In the genomic region with DNA sequence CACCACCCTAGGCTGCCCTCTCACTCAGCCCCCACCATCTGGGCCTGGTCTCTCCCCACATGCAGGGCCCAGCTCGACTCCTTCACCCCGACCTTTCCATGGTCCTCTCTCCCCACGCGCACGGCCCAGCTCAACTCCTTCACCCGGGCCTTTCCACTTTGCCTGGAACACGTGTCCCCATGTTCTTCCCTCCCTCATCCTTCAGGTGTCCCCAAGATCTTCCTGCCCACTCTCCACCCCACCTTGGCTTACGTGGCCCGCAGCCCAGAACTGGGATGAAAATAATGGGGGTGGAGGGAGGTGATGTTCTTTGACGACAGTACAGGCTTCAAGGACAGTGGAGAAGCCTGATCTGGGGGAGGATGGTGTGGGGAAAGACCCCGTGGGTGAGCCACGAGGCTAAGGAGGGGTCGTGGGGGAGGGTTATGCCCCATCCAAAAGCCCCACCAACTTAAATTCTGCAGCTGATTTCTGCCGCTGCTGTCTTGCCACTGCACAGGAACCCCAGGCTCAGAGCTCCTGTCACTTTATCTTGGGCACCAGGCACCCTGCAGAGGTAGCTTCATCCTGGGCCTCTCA, we compare ENCODE assay signal across 10 cellular contexts. TPM values are rescaled to one million over a fixed set of nuclear protein-coding genes. Genes with fewer than 3 reads are reported as not detected.
DNase-seq lines count a peak whose midpoint lies in the region; ATAC-seq and TF ChIP-seq lines count a peak whose summit lies in the region.
"Had no signal": no experiment of that assay in that cellular context is flagged by ENCODE, and none has a peak within 500 bp of the region (broad histone marks: within the 10 kb centered on the region; RNA-seq: fewer than 3 reads in every experiment).

No MANE protein-coding gene starts in this region.

- peak overlapping the region; percentile 81 for H3K27ac ChIP-seq in HL-60 (replicated peaks)

- DNase-seq in Caco-2, result no peak
- DNase-seq in HL-60 (ENCODE audit: low read depth in 1 of 2, low spot score in 1 of 2), result no peak
- no peak for DNase-seq in activated naive CD8-positive, alpha-beta T cell treated with anti-CD3 and anti-CD28 coated beads, Interleukin-2, amount 10 ng/mL, durations not matched to agents 7 days and 5 days
- DNase-seq in neural crest cell (ENCODE audit: low read depth, low spot score), result no peak
- no peak for DNase-seq in DMS153 (lab: John Stamatoyannopoulos, UW)
- no peak for DNase-seq in NCI-H69 (lab: John Stamatoyannopoulos, UW)
- DNase-seq: DMS 273 treated with DMSO at 0.1 percent for 48 hours, NCI-H446 treated with DMSO at 0.1 percent for 48 hours had no signal

- POLR2A ChIA-PET in Caco-2 (lab: Charles Lee), result interaction anchor here (0.6 to 1.4 kb wide), 3 partner anchors 18 to 105 kb away, joined by 3 to 7 read pairs (median 4); no protein-coding TSS in a partner anchor
- POLR2A ChIA-PET in activated naive CD8-positive, alpha-beta T cell treated with anti-CD3 and anti-CD28 coated beads, Interleukin-2, amount 10 ng/mL, durations not matched to agents 7 days and 5 days (lab: Charles Lee), result interaction anchor here (0.7 to 5.7 kb wide), 16 partner anchors 10 to 327 kb away, joined by 3 to 94 read pairs (median 6); a partner anchor contains a TSS

- H3K4me3 ChIP-seq in Caco-2 (ENCODE audit: low read depth, low read length) (no peak overlapping the region), HL-60 (replicated peaks; ENCODE audit: insufficient read depth, low read length) (no peak overlapping the region)

- intact Hi-C loops in Caco-2 (cut with micrococcal nuclease; ENCODE audit: unreplicated experiment), result no loop called here

- CTCF ChIA-PET in Caco-2 (lab: Charles Lee), result no interaction called here

- peak overlapping the region; percentile 87 for H3K27ac Mint-ChIP-seq in Caco-2 (ENCODE audit: unreplicated experiment)
- H3K27ac Mint-ChIP-seq in activated naive CD8-positive, alpha-beta T cell treated with anti-CD3 and anti-CD28 coated beads, Interleukin-2, amount 10 ng/mL, durations not matched to agents 7 days and 5 days, result peak overlapping the region; percentile 98
- peak overlapping the region; percentile 83 for H3K27ac Mint-ChIP-seq in neural crest cell (ENCODE audit: unreplicated experiment)

- H3K9me3 Mint-ChIP-seq in Caco-2 (ENCODE audit: unreplicated experiment) (no peaks in the 10 kb centered on the region), neural crest cell (no peaks in the 10 kb centered on the region)
- H3K9me3 Mint-ChIP-seq in activated naive CD8-positive, alpha-beta T cell treated with anti-CD3 and anti-CD28 coated beads, Interleukin-2, amount 10 ng/mL, durations not matched to agents 7 days and 5 days, result no peaks in the 10 kb centered on the region

- H3K4me1 ChIP-seq in Caco-2, result peaks cover 51% of the 10 kb centered on the region

- H3K36me3 ChIP-seq in Caco-2 (ENCODE audit: control insufficient read depth, insufficient read depth, low read length), result no peaks in the 10 kb centered on the region

- H3K9me3 ChIP-seq in Caco-2, result no peaks in the 10 kb centered on the region

- H3K4me1 Mint-ChIP-seq in Caco-2 (ENCODE audit: low read depth, unreplicated experiment) (peaks cover 48% of the 10 kb centered on the region), neural crest cell (peaks cover 48% of the 10 kb centered on the region)
- H3K4me1 Mint-ChIP-seq in activated naive CD8-positive, alpha-beta T cell treated with anti-CD3 and anti-CD28 coated beads, Interleukin-2, amount 10 ng/mL, durations not matched to agents 7 days and 5 days, result peaks cover 75% of the 10 kb centered on the region

- H3K27me3 Mint-ChIP-seq in Caco-2 (ENCODE audit: insufficient read depth, unreplicated experiment) (no peaks in the 10 kb centered on the region), neural crest cell (ENCODE audit: low read depth) (no peaks in the 10 kb centered on the region)
- H3K27me3 Mint-ChIP-seq in activated naive CD8-positive, alpha-beta T cell treated with anti-CD3 and anti-CD28 coated beads, Interleukin-2, amount 10 ng/mL, durations not matched to agents 7 days and 5 days, result no peaks in the 10 kb centered on the region

- H3K27me3 ChIP-seq in Caco-2 (replicated peaks; ENCODE audit: control insufficient read depth, insufficient read depth, low read length) (no peaks in the 10 kb centered on the region), HL-60 (ENCODE audit: insufficient read depth, poor library complexity, severe bottlenecking) (no peaks in the 10 kb centered on the region)

- BruUV-seq in Caco-2 (replicated peaks; lab: Mats Ljungman, UMichigan), result TSS peak; percentile 99

- peaks cover 13% of the 10 kb centered on the region for H3K36me3 Mint-ChIP-seq in Caco-2 (ENCODE audit: insufficient read depth, unreplicated experiment)
- peaks cover 43% of the 10 kb centered on the region for H3K36me3 Mint-ChIP-seq in activated naive CD8-positive, alpha-beta T cell treated with anti-CD3 and anti-CD28 coated beads, Interleukin-2, amount 10 ng/mL, durations not matched to agents 7 days and 5 days
- H3K36me3 Mint-ChIP-seq in neural crest cell (ENCODE audit: low read depth), result no peaks in the 10 kb centered on the region

- H3K4me3 Mint-ChIP-seq in Caco-2 (ENCODE audit: unreplicated experiment) (no peak overlapping the region), neural crest cell (no peak overlapping the region)
- H3K4me3 Mint-ChIP-seq in activated naive CD8-positive, alpha-beta T cell treated with anti-CD3 and anti-CD28 coated beads, Interleukin-2, amount 10 ng/mL, durations not matched to agents 7 days and 5 days, result peak overlapping the region; percentile 77

- no peak for TF ChIP-seq CTCF in Caco-2 (IDR thresholded peaks at IDR 0.05; ENCODE audit: insufficient read depth in 1 of 2, low read depth in 1 of 2, low read length in 1 of 2, severe bottlenecking in 1 of 2, unreplicated experiment in 1 of 2)
- TF ChIP-seq CTCF in HL-60 (IDR thresholded peaks at IDR 0.05; ENCODE audit: insufficient read depth, low read length), result no peak
- TF ChIP-seq CTCF in neural crest cell (conservative IDR thresholded peaks at IDR 0.05), result no peak

- ATAC-seq in activated naive CD8-positive, alpha-beta T cell treated with anti-CD3 and anti-CD28 coated beads, Interleukin-2, amount 10 ng/mL, durations not matched to agents 7 days and 5 days (ENCODE audit: low read depth), result no peak
- ATAC-seq in HG03442 (IDR thresholded peaks at IDR 0.05; ENCODE audit: unreplicated experiment) (no peak), SK-N-SH treated with all-trans-retinoic acid at 6 μM for 48 hours (no peak)

TF ChIP-seq in SK-N-SH treated with all-trans-retinoic acid at 6 μM for 48 hours, 23 proteins besides CTCF, POLR2A, EP300 and RAD21:
- TF ChIP-seq TOX (CRISPR knock-in tag; IDR thresholded peaks at IDR 0.05; ENCODE audit: borderline replicate concordance), result no peak
- TF ChIP-seq OSR1 (CRISPR knock-in tag; IDR thresholded peaks at IDR 0.05), result no peak
- TF ChIP-seq, protein P1, sequence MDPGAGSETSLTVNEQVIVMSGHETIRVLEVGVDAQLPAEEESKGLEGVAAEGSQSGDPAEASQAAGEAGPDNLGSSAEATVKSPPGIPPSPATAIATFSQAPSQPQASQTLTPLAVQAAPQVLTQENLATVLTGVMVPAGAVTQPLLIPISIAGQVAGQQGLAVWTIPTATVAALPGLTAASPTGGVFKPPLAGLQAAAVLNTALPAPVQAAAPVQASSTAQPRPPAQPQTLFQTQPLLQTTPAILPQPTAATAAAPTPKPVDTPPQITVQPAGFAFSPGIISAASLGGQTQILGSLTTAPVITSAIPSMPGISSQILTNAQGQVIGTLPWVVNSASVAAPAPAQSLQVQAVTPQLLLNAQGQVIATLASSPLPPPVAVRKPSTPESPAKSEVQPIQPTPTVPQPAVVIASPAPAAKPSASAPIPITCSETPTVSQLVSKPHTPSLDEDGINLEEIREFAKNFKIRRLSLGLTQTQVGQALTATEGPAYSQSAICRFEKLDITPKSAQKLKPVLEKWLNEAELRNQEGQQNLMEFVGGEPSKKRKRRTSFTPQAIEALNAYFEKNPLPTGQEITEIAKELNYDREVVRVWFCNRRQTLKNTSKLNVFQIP (CRISPR knock-in tag; IDR thresholded peaks at IDR 0.05; ENCODE audit: borderline replicate concordance, low read depth), result no peak
- no peak for TF ChIP-seq ISL1 (CRISPR knock-in tag; IDR thresholded peaks at IDR 0.05)
- TF ChIP-seq, protein P2, sequence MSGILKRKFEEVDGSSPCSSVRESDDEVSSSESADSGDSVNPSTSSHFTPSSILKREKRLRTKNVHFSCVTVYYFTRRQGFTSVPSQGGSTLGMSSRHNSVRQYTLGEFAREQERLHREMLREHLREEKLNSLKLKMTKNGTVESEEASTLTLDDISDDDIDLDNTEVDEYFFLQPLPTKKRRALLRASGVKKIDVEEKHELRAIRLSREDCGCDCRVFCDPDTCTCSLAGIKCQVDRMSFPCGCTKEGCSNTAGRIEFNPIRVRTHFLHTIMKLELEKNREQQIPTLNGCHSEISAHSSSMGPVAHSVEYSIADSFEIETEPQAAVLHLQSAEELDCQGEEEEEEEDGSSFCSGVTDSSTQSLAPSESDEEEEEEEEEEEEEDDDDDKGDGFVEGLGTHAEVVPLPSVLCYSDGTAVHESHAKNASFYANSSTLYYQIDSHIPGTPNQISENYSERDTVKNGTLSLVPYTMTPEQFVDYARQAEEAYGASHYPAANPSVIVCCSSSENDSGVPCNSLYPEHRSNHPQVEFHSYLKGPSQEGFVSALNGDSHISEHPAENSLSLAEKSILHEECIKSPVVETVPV (CRISPR knock-in tag; IDR thresholded peaks at IDR 0.05), result no peak
- TF ChIP-seq CSDC2 (CRISPR knock-in tag; IDR thresholded peaks at IDR 0.05), result no peak

RNA-seq across cellular contexts. Expression of a gene that starts 9.9 kb away (rescaled TPM):
- 30.9 and 32.7 TPM in 2 replicates for total RNA-seq in Caco-2 (2022)
- 10 to 100 TPM; 95.7 to 98.3 TPM for total RNA-seq in activated naive CD8-positive, alpha-beta T cell treated with anti-CD3 and anti-CD28 coated beads, Interleukin-2, amount 10 ng/mL, durations not matched to agents 7 days and 5 days
- total RNA-seq in neural crest cell, result 29.5 and 30.8 TPM in 2 replicates
